8 cellular contexts compared by ENCODE assay signal in the genomic region with DNA sequence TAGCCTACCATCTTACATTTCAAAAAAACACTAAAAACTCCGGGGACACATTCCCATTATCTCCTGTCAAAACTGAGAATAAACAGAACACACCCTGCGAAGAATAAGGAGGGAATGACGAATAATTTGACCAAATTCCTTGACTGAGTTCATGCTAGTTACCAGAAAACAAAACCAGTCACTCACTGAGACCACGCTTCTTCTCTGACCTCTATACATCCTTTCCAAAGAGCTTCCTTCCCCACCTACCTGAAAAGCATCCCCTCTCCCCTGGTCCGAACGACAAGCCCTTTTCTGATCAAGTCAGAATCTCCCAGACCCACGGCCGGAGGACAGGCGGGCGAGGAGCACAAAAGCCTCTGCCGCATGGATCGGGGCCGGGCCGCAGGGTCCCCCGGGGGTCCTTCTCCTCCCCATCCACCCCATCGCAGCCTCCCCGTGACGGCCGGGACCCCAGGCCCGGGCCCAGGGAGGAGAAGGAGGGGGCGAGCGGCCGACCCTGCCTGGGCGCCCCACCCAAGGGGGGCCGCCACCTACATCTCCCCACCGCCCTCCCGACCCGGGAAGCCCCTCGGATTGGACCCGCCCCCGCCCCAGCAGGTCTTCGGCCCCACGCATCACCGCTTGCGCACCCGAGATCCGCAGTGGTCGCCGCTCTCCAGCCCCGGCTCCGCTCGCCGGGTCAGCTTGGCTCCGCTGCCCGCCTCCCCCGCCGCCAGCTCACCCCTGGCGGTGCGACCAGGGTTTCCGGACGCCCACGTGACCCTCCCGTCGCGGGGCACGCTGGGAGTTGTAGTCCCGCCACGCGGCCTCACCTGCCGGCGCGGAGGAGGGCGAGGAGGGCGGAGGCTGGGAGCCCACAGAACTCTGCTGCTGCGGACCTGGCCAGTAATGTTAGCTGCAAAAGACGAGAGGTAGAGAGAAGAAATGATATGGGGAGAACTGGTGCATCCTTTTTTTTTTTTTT. TPM values are rescaled to one million over a fixed set of nuclear protein-coding genes. Genes with fewer than 3 reads are reported as not detected.
A peak's percentile ranks its signal among the peaks of the same experiment; 100 is the strongest.
DNase-seq lines count a peak whose midpoint lies in the region; ATAC-seq and TF ChIP-seq lines count a peak whose summit lies in the region.

Gene SLC37A3 (minus strand): TSS at position 747 of the 967 bp plus-strand sequence. CDS start 16,004 bp downstream, outside the sequence.

- TF ChIP-seq CTCF in SK-N-SH (IDR thresholded peaks at IDR 0.05) (0 out of 2 replicates have a peak, but pooled peaks have one; percentile 11), osteoblast (IDR thresholded peaks at IDR 0.05; ENCODE audit: extremely low read depth, low read depth, low read length) (no peak), testis (IDR thresholded peaks at IDR 0.05) (peak in 1 of 3 experiments; percentile 42)

- CTCF ChIA-PET in SK-N-SH (lab: Yijun Ruan, JAX), result interaction anchor here (0.7 to 2.6 kb wide), 3 partner anchors 13 to 51 kb away, joined by 3 to 10 read pairs (median 4); no protein-coding TSS in a partner anchor

- TF ChIP-seq POLR2A in testis (IDR thresholded peaks at IDR 0.05), result peak; percentile 37

- POLR2A ChIA-PET in SK-N-SH (lab: Yijun Ruan, JAX), result no interaction called here

- H2AFZ ChIP-seq in SK-N-SH (ENCODE audit: low read depth) (peak within 1 kb of the TSS; percentile 68), osteoblast (ENCODE audit: low read length) (peak within 1 kb of the TSS; percentile 96)

- DNase-seq in ELF-1 (ENCODE audit: low read depth, low spot score) (peak; percentile 89), H4 (ENCODE audit: low spot score) (peak; percentile 77), M059J (ENCODE audit: low read depth) (peak; percentile 78), SK-N-SH (peak; percentile 99), glomerular endothelial cell (ENCODE audit: extremely low read depth, low read depth, low spot score) (no peak), osteoblast (ENCODE audit: insufficient read length, low spot score, missing footprints) (peak; percentile 99), testis (peak; percentile 92)
- DNase-seq in activated naive CD4-positive, alpha-beta T cell treated with anti-CD3 and anti-CD28 coated beads, Interleukin-2, amount 50 U/mL, for 72 hours (ENCODE audit: low spot score in 2 of 2), result peak; percentile 90

- H3F3A ChIP-seq in SK-N-SH (replicated peaks; ENCODE audit: insufficient read depth), result peaks cover 18% of the 10 kb centered on the region

- peak within 1 kb of the TSS; percentile 64 to 74; a peak in 3 of 4 replicates for H3K27ac ChIP-seq in SK-N-SH (ENCODE audit: low read depth in 2 of 2, low read length in 1 of 2)
- H3K27ac ChIP-seq in osteoblast (ENCODE audit: low read depth, low read length), result peak within 1 kb of the TSS; percentile 86
- peak within 1 kb of the TSS; percentile 82 to 84 for H3K27ac ChIP-seq in testis

- H3K9me2 ChIP-seq in SK-N-SH, result no peaks in the 10 kb centered on the region

- intact Hi-C loops in testis (cut with DNase I; ENCODE audit: low total_unique reads), result no loop called here

- H3K36me3 Mint-ChIP-seq in activated naive CD4-positive, alpha-beta T cell treated with anti-CD3 and anti-CD28 coated beads, Interleukin-2, amount 50 U/mL, for 72 hours, result peaks cover 5 to 16% of the 10 kb centered on the region in 2 donors

- H3K9me3 Mint-ChIP-seq in activated naive CD4-positive, alpha-beta T cell treated with anti-CD3 and anti-CD28 coated beads, Interleukin-2, amount 50 U/mL, for 72 hours, result no peaks in the 10 kb centered on the region

- TF ChIP-seq EP300 in SK-N-SH (IDR thresholded peaks at IDR 0.05; ENCODE audit: borderline replicate concordance in 1 of 2, low read depth in 1 of 2, low read length in 1 of 2), result peak; percentile 35 to 37; a peak in 2 of 4 replicates

- WGBS in SK-N-SH (ENCODE audit: low lambda C conversion rate), result 1% methylated on average over 47 of the region's 66 CpGs
- 1 to 2% methylated on average over 22 to 58 of the region's 66 CpGs for WGBS in testis, 2 donors

- H3K79me2 ChIP-seq in SK-N-SH (ENCODE audit: insufficient read depth), result peaks cover 39% of the 10 kb centered on the region
- H3K79me2 ChIP-seq in osteoblast (ENCODE audit: insufficient read depth, low read length), result peaks cover 41% of the 10 kb centered on the region

- H4K20me1 ChIP-seq in SK-N-SH (ENCODE audit: insufficient read depth) (peaks cover 43% of the 10 kb centered on the region), osteoblast (ENCODE audit: insufficient read depth, low read length) (peaks cover 31% of the 10 kb centered on the region)

- H3K36me3 ChIP-seq in SK-N-SH (replicated peaks in 1 of 2; ENCODE audit: control insufficient read depth in 1 of 2, insufficient read depth in 2 of 2, low read length in 1 of 2), result no peaks in the 10 kb centered on the region
- no peaks in the 10 kb centered on the region for H3K36me3 ChIP-seq in osteoblast (ENCODE audit: insufficient read depth, low read length)
- H3K36me3 ChIP-seq in testis (ENCODE audit: low read depth, missing control alignments), result no peaks in the 10 kb centered on the region

- peak within 1 kb of the TSS; percentile 64 to 92 for H3K4me3 ChIP-seq in SK-N-SH (ENCODE audit: low read depth in 2 of 2, low read length in 1 of 2)
- peak within 1 kb of the TSS; percentile 97 for H3K4me3 ChIP-seq in osteoblast (ENCODE audit: insufficient read depth, low read length)
- peak within 1 kb of the TSS; percentile 86 to 97 for H3K4me3 ChIP-seq in testis

- H3K9me3 ChIP-seq in SK-N-SH (no peaks in the 10 kb centered on the region), osteoblast (ENCODE audit: low read depth, low read length) (no peaks in the 10 kb centered on the region), testis (no peaks in the 10 kb centered on the region)

- H3K4me1 ChIP-seq in SK-N-SH (ENCODE audit: control insufficient read depth in 1 of 2, insufficient read depth in 2 of 2, low read depth in 1 of 2, low read length in 1 of 2) (peaks cover 0 to 3% of the 10 kb centered on the region in 2 experiments; a peak in 2 of 4 replicates), osteoblast (ENCODE audit: insufficient read depth, low read length) (peaks cover 13% of the 10 kb centered on the region), testis (peaks cover 10% of the 10 kb centered on the region)

- no peak for TF ChIP-seq RAD21 in SK-N-SH (IDR thresholded peaks at IDR 0.05; ENCODE audit: low read length)

- H3K27me3 ChIP-seq in SK-N-SH (ENCODE audit: insufficient read depth) (peaks cover 10% of the 10 kb centered on the region), osteoblast (ENCODE audit: insufficient read depth, low read length) (peaks cover 3% of the 10 kb centered on the region), testis (no peaks in the 10 kb centered on the region)

- peak; percentile 93 to 95 for ATAC-seq in activated naive CD4-positive, alpha-beta T cell treated with anti-CD3 and anti-CD28 coated beads, Interleukin-2, amount 50 U/mL, for 72 hours

- H3K27ac Mint-ChIP-seq in activated naive CD4-positive, alpha-beta T cell treated with anti-CD3 and anti-CD28 coated beads, Interleukin-2, amount 50 U/mL, for 72 hours, result peak within 1 kb of the TSS; percentile 88 to 91

- H3K4me2 ChIP-seq in SK-N-SH, result peak within 1 kb of the TSS; percentile 86
- peak within 1 kb of the TSS; percentile 89 for H3K4me2 ChIP-seq in osteoblast (ENCODE audit: insufficient read depth, low read length)

- H3K9ac ChIP-seq in SK-N-SH, result peak within 1 kb of the TSS; percentile 84

TF ChIP-seq in SK-N-SH, 30 proteins besides CTCF, POLR2A, EP300 and RAD21 (continues in another document):
- TF ChIP-seq, protein P1, sequence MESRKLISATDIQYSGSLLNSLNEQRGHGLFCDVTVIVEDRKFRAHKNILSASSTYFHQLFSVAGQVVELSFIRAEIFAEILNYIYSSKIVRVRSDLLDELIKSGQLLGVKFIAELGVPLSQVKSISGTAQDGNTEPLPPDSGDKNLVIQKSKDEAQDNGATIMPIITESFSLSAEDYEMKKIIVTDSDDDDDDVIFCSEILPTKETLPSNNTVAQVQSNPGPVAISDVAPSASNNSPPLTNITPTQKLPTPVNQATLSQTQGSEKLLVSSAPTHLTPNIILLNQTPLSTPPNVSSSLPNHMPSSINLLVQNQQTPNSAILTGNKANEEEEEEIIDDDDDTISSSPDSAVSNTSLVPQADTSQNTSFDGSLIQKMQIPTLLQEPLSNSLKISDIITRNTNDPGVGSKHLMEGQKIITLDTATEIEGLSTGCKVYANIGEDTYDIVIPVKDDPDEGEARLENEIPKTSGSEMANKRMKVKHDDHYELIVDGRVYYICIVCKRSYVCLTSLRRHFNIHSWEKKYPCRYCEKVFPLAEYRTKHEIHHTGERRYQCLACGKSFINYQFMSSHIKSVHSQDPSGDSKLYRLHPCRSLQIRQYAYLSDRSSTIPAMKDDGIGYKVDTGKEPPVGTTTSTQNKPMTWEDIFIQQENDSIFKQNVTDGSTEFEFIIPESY (IDR thresholded peaks at IDR 0.05; ENCODE audit: borderline replicate concordance, low read depth), result no peak
- TF ChIP-seq RXRA (IDR thresholded peaks at IDR 0.05; ENCODE audit: borderline replicate concordance, low read depth) (no peak), SIN3A (IDR thresholded peaks at IDR 0.05; ENCODE audit: borderline replicate concordance, low read depth, low read length) (0 out of 2 replicates have a peak, but pooled peaks have one; percentile 37), CHD2 (IDR thresholded peaks at IDR 0.05; ENCODE audit: low read length, partially characterized antibody) (peak; percentile 66), NFIC (IDR thresholded peaks at IDR 0.05; ENCODE audit: borderline replicate concordance) (peak; percentile 41; the same call in 1 of the 2 replicates), GATA2 (CRISPR knock-in tag; IDR thresholded peaks at IDR 0.05) (no peak; the same call in 1 of the 2 replicates)
- TF ChIP-seq, protein P2, sequence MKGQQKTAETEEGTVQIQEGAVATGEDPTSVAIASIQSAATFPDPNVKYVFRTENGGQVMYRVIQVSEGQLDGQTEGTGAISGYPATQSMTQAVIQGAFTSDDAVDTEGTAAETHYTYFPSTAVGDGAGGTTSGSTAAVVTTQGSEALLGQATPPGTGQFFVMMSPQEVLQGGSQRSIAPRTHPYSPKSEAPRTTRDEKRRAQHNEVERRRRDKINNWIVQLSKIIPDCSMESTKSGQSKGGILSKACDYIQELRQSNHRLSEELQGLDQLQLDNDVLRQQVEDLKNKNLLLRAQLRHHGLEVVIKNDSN (IDR thresholded peaks at IDR 0.05; ENCODE audit: borderline replicate concordance, low read depth), result peak; percentile 100

RNA-seq across cellular contexts. Expression of gene SLC37A3, which starts in this region (rescaled TPM):
- total RNA-seq in H4 (2014; rRNA removed; shearing (Covaris generic)), result 31.9 and 42.6 TPM in 2 replicates
- 22.7 and 37.1 TPM in 2 replicates for total RNA-seq in M059J (2014; rRNA removed; shearing (Covaris generic))
- polyA plus RNA-seq in SK-N-SH (2012; rRNA removed), result 53.3 and 73.2 TPM in 2 replicates
- 43.8 and 46.5 TPM in 2 replicates for polyA plus RNA-seq in SK-N-SH (2012; cell fraction: cytosol; rRNA removed)
- 102 and 188 TPM in 2 replicates for polyA plus RNA-seq in SK-N-SH (2012; cell fraction: nucleus; rRNA removed)
- 10 to 100 TPM; 55.6 to 57.8 TPM for total RNA-seq in activated naive CD4-positive, alpha-beta T cell treated with anti-CD3 and anti-CD28 coated beads, Interleukin-2, amount 50 U/mL, for 72 hours
- total RNA-seq in glomerular endothelial cell, result 37.2 and 43.6 TPM in 2 replicates
- 69.8 and 73.5 TPM in 2 replicates for total RNA-seq in osteoblast
- total RNA-seq in testis, result 10 to 100 TPM; 44.7 to 67.3 TPM
- 23.8 TPM for polyA plus RNA-seq in testis (ENCODE audit: insufficient read depth, low read depth, low replicate concordance)
